20 cellular contexts compared by ENCODE assay signal in the genomic region with DNA sequence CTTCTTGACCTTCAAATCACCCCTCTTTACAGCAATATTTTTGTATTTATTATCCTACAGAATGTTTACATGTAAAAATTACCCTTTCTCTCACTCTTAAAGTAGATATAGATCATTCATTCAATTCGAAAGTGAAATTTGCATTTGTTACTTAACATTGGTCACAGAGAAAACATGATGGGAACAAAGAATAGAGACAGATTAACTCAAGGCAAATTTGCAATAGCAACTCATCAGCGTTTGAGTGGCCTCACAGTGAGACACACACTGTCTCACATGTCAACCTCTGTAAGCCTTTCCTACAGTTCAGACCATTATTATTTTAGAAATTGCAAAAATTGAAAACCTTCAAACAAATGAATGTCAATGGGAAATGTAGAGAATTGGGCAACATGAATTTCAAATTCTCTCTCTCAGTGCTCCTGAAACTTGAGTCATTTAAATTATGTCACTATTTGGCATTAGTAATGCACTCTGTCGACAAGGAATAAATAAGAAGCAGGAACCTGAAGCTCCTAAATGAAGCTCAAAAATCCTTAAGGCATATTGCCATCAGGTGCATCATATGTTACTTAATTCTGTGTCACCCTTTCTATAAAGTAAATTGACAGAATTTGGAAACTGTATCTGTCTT.
A peak's percentile ranks its signal among the peaks of the same experiment; 100 is the strongest.
DNase-seq lines count a peak whose midpoint lies in the region; ATAC-seq and TF ChIP-seq lines count a peak whose summit lies in the region.
"Had no signal": no experiment of that assay in that cellular context is flagged by ENCODE, and none has a peak within 500 bp of the region (broad histone marks: within the 10 kb centered on the region; RNA-seq: fewer than 3 reads in every experiment).

No MANE protein-coding gene starts in this region.

- H3K9me3 Mint-ChIP-seq in activated T-cell treated with anti-CD3 and anti-CD28 coated beads, Interleukin-2, amount 50 U/mL, for 24 hours: no peaks in the 10 kb centered on the region
- H3K9me3 Mint-ChIP-seq: activated CD4-positive, alpha-beta memory T cell treated with anti-CD3 and anti-CD28 coated beads, Interleukin-2, amount 10 ng/mL, durations not matched to agents 7 days and 5 days had no signal

- H3K27me3 Mint-ChIP-seq in activated T-cell treated with anti-CD3 and anti-CD28 coated beads, Interleukin-2, amount 50 U/mL, for 24 hours: no peaks in the 10 kb centered on the region
- H3K27me3 Mint-ChIP-seq: activated CD4-positive, alpha-beta memory T cell treated with anti-CD3 and anti-CD28 coated beads, Interleukin-2, amount 10 ng/mL, durations not matched to agents 7 days and 5 days; naive B cell had no signal

- H3K4me3 Mint-ChIP-seq in activated T-cell treated with anti-CD3 and anti-CD28 coated beads, Interleukin-2, amount 50 U/mL, for 24 hours: no peak overlapping the region
- H3K4me3 Mint-ChIP-seq: activated CD4-positive, alpha-beta memory T cell treated with anti-CD3 and anti-CD28 coated beads, Interleukin-2, amount 10 ng/mL, durations not matched to agents 7 days and 5 days; activated T-cell treated with anti-CD3 and anti-CD28 coated beads, Interleukin-2, amount 50 U/mL, for 4 hours; naive B cell had no signal

- H3K4me3 ChIP-seq in GM23248: no peak overlapping the region
- H3K4me3 ChIP-seq in epithelial cell of esophagus (ENCODE audit: low read length): no peak overlapping the region
- H3K4me3 ChIP-seq in BE2C (ENCODE audit: low read depth, low read length): no peak overlapping the region
- H3K4me3 ChIP-seq: ovary, stomach, upper lobe of left lung had no signal

- H3K79me2 ChIP-seq in GM23248 (ENCODE audit: insufficient read depth): no peaks in the 10 kb centered on the region

- peak; percentile 5 for DNase-seq in GM23248
- peak; percentile 74 for DNase-seq in epithelial cell of esophagus (ENCODE audit: low read depth)
- DNase-seq in activated T-cell treated with anti-CD3 and anti-CD28 coated beads, Interleukin-2, amount 50 U/mL, for 24 hours: no peak
- no peak for DNase-seq in DMS153 (lab: John Stamatoyannopoulos, UW)
- DNase-seq in BE2C: no peak
- DNase-seq: activated CD4-positive, alpha-beta memory T cell treated with anti-CD3 and anti-CD28 coated beads, Interleukin-2, amount 10 ng/mL, durations not matched to agents 7 days and 5 days; activated naive CD4-positive, alpha-beta T cell treated with anti-CD3 and anti-CD28 coated beads, Interleukin-2, amount 50 U/mL, for 16 hours; activated T-cell treated with anti-CD3 and anti-CD28 coated beads, Interleukin-2, amount 50 U/mL, for 4 hours; hypothalamus; naive B cell; NCI-H187 treated with DMSO at 0.1 percent for 48 hours; NCI-H446; ovary; stomach; T-helper 1 cell; upper lobe of left lung had no signal

- H3K9me2 ChIP-seq in GM23248 (ENCODE audit: insufficient read depth): no peaks in the 10 kb centered on the region

- H3K27ac ChIP-seq in GM23248: no peak overlapping the region
- H3K27ac ChIP-seq: ovary, stomach, upper lobe of left lung had no signal

- H2AFZ ChIP-seq in GM23248: no peak overlapping the region

- H3K9me3 ChIP-seq in GM23248 (ENCODE audit: low read depth): no peaks in the 10 kb centered on the region
- no peaks in the 10 kb centered on the region for H3K9me3 ChIP-seq in BE2C
- H3K9me3 ChIP-seq: ovary, stomach, upper lobe of left lung had no signal

- H3K36me3 Mint-ChIP-seq in activated T-cell treated with anti-CD3 and anti-CD28 coated beads, Interleukin-2, amount 50 U/mL, for 24 hours (ENCODE audit: low read depth): no peaks in the 10 kb centered on the region
- H3K36me3 Mint-ChIP-seq: naive B cell had no signal

- ATAC-seq in GM18858 (IDR thresholded peaks at IDR 0.05; ENCODE audit: unreplicated experiment): peak; percentile 70
- ATAC-seq in HG03354 (IDR thresholded peaks at IDR 0.05; ENCODE audit: poor library complexity, severe bottlenecking, unreplicated experiment): peak; percentile 60
- ATAC-seq in HG02623 (IDR thresholded peaks at IDR 0.05; ENCODE audit: unreplicated experiment): no peak
- ATAC-seq: activated T-cell treated with anti-CD3 and anti-CD28 coated beads, Interleukin-2, amount 50 U/mL, for 4 hours; sciatic nerve had no signal

- H3K4me2 ChIP-seq in GM23248 (ENCODE audit: unreplicated experiment): no peak overlapping the region

- H3K27me3 ChIP-seq in GM23248 (replicated peaks; ENCODE audit: insufficient read depth): 0 out of 2 replicates have a peak, but pooled peaks cover 8% of the 10 kb centered on the region
- H3K27me3 ChIP-seq in BE2C: no peaks in the 10 kb centered on the region
- H3K27me3 ChIP-seq: ovary, stomach, upper lobe of left lung had no signal

- no peaks in the 10 kb centered on the region for H4K20me1 ChIP-seq in GM23248 (ENCODE audit: insufficient read depth)

- H3K4me1 ChIP-seq in GM23248 (ENCODE audit: insufficient read depth) (no peaks in the 10 kb centered on the region), BE2C (no peaks in the 10 kb centered on the region)
- H3K4me1 ChIP-seq: upper lobe of left lung had no signal

- H3K36me3 ChIP-seq in GM23248 (ENCODE audit: low read depth) (no peaks in the 10 kb centered on the region), BE2C (no peaks in the 10 kb centered on the region)
- H3K36me3 ChIP-seq: ovary, stomach, upper lobe of left lung had no signal

- no peaks in the 10 kb centered on the region for H3F3A ChIP-seq in GM23248 (ENCODE audit: insufficient read depth)

- H3K9ac ChIP-seq in GM23248: no peak overlapping the region

- TF ChIP-seq CTCF in epithelial cell of esophagus (IDR thresholded peaks at IDR 0.05; ENCODE audit: insufficient read depth, low read depth, low read length, missing control alignments): no peak
- TF ChIP-seq CTCF in BE2C (IDR thresholded peaks at IDR 0.05; ENCODE audit: low read depth, low read length): no peak

- no peaks in the 10 kb centered on the region for H3K4me1 Mint-ChIP-seq in activated T-cell treated with anti-CD3 and anti-CD28 coated beads, Interleukin-2, amount 50 U/mL, for 24 hours (ENCODE audit: low read depth)
- H3K4me1 Mint-ChIP-seq: activated CD4-positive, alpha-beta memory T cell treated with anti-CD3 and anti-CD28 coated beads, Interleukin-2, amount 10 ng/mL, durations not matched to agents 7 days and 5 days; naive B cell had no signal

- 3 to 10% methylated on average over 3 of the region's 3 CpGs for WGBS in GM23248 (ENCODE audit: low coverage in 1 of 2, low lambda C conversion rate in 2 of 2, missing lambda C conversion rate in 2 of 2), 2 experiments

- in situ Hi-C loops in GM23248 (cut with MboI): no loop called here

- no peak overlapping the region for H3K27ac Mint-ChIP-seq in activated T-cell treated with anti-CD3 and anti-CD28 coated beads, Interleukin-2, amount 50 U/mL, for 24 hours
- H3K27ac Mint-ChIP-seq: activated CD4-positive, alpha-beta memory T cell treated with anti-CD3 and anti-CD28 coated beads, Interleukin-2, amount 10 ng/mL, durations not matched to agents 7 days and 5 days; naive B cell had no signal

Comparison
In these comparisons a context has a peak if more than half of its experiments do, and no peak if none do; other contexts are left out.
1. DNase-seq: peak in GM23248 (single experiment) and epithelial cell of esophagus (single experiment); none in activated T-cell treated with anti-CD3 and anti-CD28 coated beads, Interleukin-2, amount 50 U/mL, for 24 hours (single experiment), DMS153 (single experiment) and BE2C (single experiment).